Comparison of ENCODE assay signal across 15 cellular contexts in the genomic region with DNA sequence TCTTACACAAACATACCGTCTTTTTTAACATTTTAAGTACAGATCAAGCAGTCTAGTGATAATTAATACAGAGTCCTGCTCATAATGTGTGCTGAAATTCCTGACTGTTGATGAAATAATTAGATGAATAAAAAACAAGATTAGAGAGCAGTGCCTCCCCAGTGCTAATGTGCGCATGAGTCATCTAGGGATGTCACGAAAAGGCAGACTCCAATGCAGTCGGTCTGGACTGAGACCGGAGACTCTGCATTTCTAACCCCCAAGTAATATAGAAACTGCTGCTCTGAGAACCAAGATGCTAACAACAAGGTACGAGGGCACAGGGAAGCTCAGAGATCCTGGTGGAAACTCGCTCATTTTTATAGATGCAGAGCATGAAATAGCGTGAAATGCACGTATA.
DNase-seq lines count a peak whose midpoint lies in the region; ATAC-seq, FAIRE-seq and TF ChIP-seq lines count a peak whose summit lies in the region.
"Had no signal": no experiment of that assay in that cellular context is flagged by ENCODE, and none has a peak within 500 bp of the region (broad histone marks: within the 10 kb centered on the region; RNA-seq: fewer than 3 reads in every experiment).

No MANE protein-coding gene starts in this region.

- TF ChIP-seq POLR2A in GM12892 (IDR thresholded peaks at IDR 0.05; ENCODE audit: low read depth, low read length): no peak

- H3K4me3 ChIP-seq in tibial artery: no peak overlapping the region
- H3K4me3 ChIP-seq: cardiac muscle cell, HAP-1, lower lobe of right lung had no signal

- TF ChIP-seq CTCF in tibial artery (IDR thresholded peaks at IDR 0.05): no peak

- intact Hi-C loops in left cardiac atrium (cut with DNase I) (no loop called here), tibial artery (cut with DNase I; ENCODE audit: low total_unique reads) (no loop called here)

- H3K9me3 ChIP-seq in tibial artery: no peaks in the 10 kb centered on the region
- H3K9me3 ChIP-seq: HAP-1, lower lobe of right lung had no signal

- peaks cover 0 to 5% (median 0%) of the 10 kb centered on the region in 3 donors for H3K36me3 ChIP-seq in tibial artery
- H3K36me3 ChIP-seq: cardiac muscle cell, HAP-1, lower lobe of right lung had no signal

- H3K27ac ChIP-seq in tibial artery: peak overlapping the region; percentile 60 to 72
- H3K27ac ChIP-seq: cardiac muscle cell, lower lobe of right lung had no signal

- H3K27me3 ChIP-seq in tibial artery: no peaks in the 10 kb centered on the region

- ATAC-seq in left cardiac atrium (peak; percentile 34 to 88), GM19452 (IDR thresholded peaks at IDR 0.05; ENCODE audit: unreplicated experiment) (no peak)
- ATAC-seq: lower lobe of right lung had no signal

- peaks cover 0 to 77% (median 29%) of the 10 kb centered on the region in 4 donors for H3K4me1 ChIP-seq in tibial artery
- H3K4me1 ChIP-seq: HAP-1 had no signal

- FAIRE-seq in GM12892 (lab: Jason Lieb, UNC): no peak

- DNase-seq in HCEC 1CT (peak; percentile 41), astrocyte of the hippocampus (ENCODE audit: low read depth, low spot score) (peak; percentile 89), left cardiac atrium (no peak), tibial artery (no peak), GM12892 (ENCODE audit: insufficient read length) (no peak)
- DNase-seq in activated CD4-positive, CD25-positive, alpha-beta regulatory T cell (lab: John Stamatoyannopoulos, UW): no peak
- DNase-seq: activated effector memory CD4-positive, alpha-beta T cell treated with anti-CD3 and anti-CD28 coated beads, Interleukin-2, amount 50 U/mL, for 16 hours; KBM-7; lower lobe of right lung; NCI-H1436; NCI-H526 treated with DMSO at 0.1 percent for 48 hours; nephron progenitor cell had no signal

Comparison
In these comparisons a context has a peak if more than half of its experiments do, and no peak if none do; other contexts are left out.
1. DNase-seq: peak in HCEC 1CT (single experiment) and astrocyte of the hippocampus (single experiment); none in left cardiac atrium (single experiment), tibial artery (0 of 2), GM12892 (single experiment) and activated CD4-positive, CD25-positive, alpha-beta regulatory T cell (0 of 4).